2 cellular contexts compared by ENCODE assay signal in genomic region chr3:44816334-44816733, GRCh38. TPM values are rescaled to one million over a fixed set of nuclear protein-coding genes. Genes with fewer than 3 reads are reported as not detected.
"Had no signal": no experiment of that assay in that cellular context is flagged by ENCODE, and none has a peak within 500 bp of the region (broad histone marks: within the 10 kb centered on the region; RNA-seq: fewer than 3 reads in every experiment).

No MANE protein-coding gene starts in this region.

RNA-seq across cellular contexts. Expression of gene TGM4, which starts 58.1 kb away (rescaled TPM):
- total RNA-seq: G401, GM12878 had no signal
- polyA plus RNA-seq: GM12878 had no signal
